In the genomic region with DNA sequence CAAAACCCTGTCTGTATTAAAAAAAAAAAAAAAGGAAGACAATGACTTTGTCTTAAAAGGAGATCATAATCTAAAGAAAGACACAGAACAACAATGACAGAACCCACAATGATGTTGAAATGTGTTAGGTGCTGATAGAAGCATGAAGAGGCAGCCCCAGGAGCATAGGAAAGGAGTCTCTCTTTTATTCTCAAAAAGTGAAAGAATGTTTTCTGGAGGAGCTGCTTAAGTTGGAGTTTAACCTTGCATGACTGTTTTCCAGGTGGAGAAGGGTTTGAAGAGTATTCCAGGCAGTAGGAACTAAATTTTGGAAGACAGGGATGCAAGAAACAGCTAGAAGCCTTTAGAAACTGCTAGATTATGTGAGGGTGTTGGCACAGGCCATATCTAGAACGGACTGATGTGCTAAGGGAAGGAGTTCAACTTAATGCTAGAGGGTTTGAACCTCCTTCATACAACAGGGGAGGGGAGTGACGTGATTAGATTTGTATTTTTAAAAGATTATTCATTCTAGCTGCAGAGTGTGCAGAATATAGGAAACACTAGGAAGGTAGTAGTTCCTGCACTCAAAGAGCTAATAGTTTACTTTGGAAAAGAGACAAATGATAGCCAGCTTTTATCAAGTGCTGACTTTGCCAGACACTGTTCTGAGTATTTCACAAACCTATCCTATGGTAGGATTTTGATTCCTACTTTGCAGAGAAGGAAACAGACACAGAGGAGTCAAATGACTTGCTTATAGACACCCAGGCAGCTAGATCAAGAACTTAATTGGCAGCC, we compare ENCODE assay signal across 15 cellular contexts.
"Had no signal": no experiment of that assay in that cellular context is flagged by ENCODE, and none has a peak within 500 bp of the region (broad histone marks: within the 10 kb centered on the region; RNA-seq: fewer than 3 reads in every experiment).

No MANE protein-coding gene starts in this region.

- H3K4me3 Mint-ChIP-seq: activated CD4-positive, alpha-beta memory T cell treated with anti-CD3 and anti-CD28 coated beads, Interleukin-2, amount 10 ng/mL, durations not matched to agents 7 days and 5 days; memory B cell; nephron progenitor cell; stimulated activated naive CD8-positive, alpha-beta T cell treated with anti-CD3 and anti-CD28 coated beads, Interleukin-15, amount 100 ng/mL, for 72 hours had no signal

- DNase-seq: activated CD4-positive, alpha-beta memory T cell treated with anti-CD3 and anti-CD28 coated beads, Interleukin-2, amount 10 ng/mL, durations not matched to agents 7 days and 5 days; activated CD4-positive, alpha-beta T cell treated with anti-CD3 and anti-CD28 coated beads for 1 hour; activated CD8-positive, alpha-beta memory T cell treated with anti-CD3 and anti-CD28 coated beads, Interleukin-2, amount 50 U/mL, for 48 hours; activated naive CD4-positive, alpha-beta T cell; left ventricle myocardium inferior; nephron progenitor cell; stimulated activated CD4-positive, alpha-beta T cell treated with anti-CD3 and anti-CD28 coated beads, Interleukin-4, amount 100 ng/mL, for 24 hours; stimulated activated naive CD8-positive, alpha-beta T cell treated with anti-CD3 and anti-CD28 coated beads, Interleukin-15, amount 100 ng/mL, for 72 hours had no signal

- H3K9me3 Mint-ChIP-seq: activated CD4-positive, alpha-beta memory T cell treated with anti-CD3 and anti-CD28 coated beads, Interleukin-2, amount 10 ng/mL, durations not matched to agents 7 days and 5 days; memory B cell; stimulated activated naive CD8-positive, alpha-beta T cell treated with anti-CD3 and anti-CD28 coated beads, Interleukin-15, amount 100 ng/mL, for 72 hours; T-helper 1 cell treated with Interleukin-12 subunit alpha and Interleukin-12 subunit beta and Interleukin-4 antibody, amounts not matched to agents 30 μg/mL and 1 μg/mL, for 36 hours had no signal

- ATAC-seq: stimulated activated naive CD8-positive, alpha-beta T cell treated with anti-CD3 and anti-CD28 coated beads, Interleukin-15, amount 100 ng/mL, for 72 hours had no signal

- H3K27me3 ChIP-seq: cardiac muscle cell had no signal

- H3K4me3 ChIP-seq: cardiac muscle cell, left ventricle myocardium inferior had no signal

- FAIRE-seq: frontal cortex, keratinocyte, TTC549, urothelium cell line had no signal

- H3K27ac ChIP-seq: cardiac muscle cell, left ventricle myocardium inferior had no signal

- H3K27me3 Mint-ChIP-seq: memory B cell; stimulated activated naive CD8-positive, alpha-beta T cell treated with anti-CD3 and anti-CD28 coated beads, Interleukin-15, amount 100 ng/mL, for 72 hours had no signal

- H3K36me3 ChIP-seq: cardiac muscle cell, left ventricle myocardium inferior had no signal

- H3K9me3 ChIP-seq: left ventricle myocardium inferior had no signal

- H3K27ac Mint-ChIP-seq: activated CD4-positive, alpha-beta memory T cell treated with anti-CD3 and anti-CD28 coated beads, Interleukin-2, amount 10 ng/mL, durations not matched to agents 7 days and 5 days; memory B cell; nephron progenitor cell; stimulated activated naive CD8-positive, alpha-beta T cell treated with anti-CD3 and anti-CD28 coated beads, Interleukin-15, amount 100 ng/mL, for 72 hours had no signal
